Comparison of ENCODE assay signal across 2 cellular contexts in genomic region chr3:128098234-128098633, GRCh38.
TF ChIP-seq lines count a peak whose summit lies in the region.

No MANE protein-coding gene starts in this region.

TF ChIP-seq in GM23338, 12 proteins besides CTCF, POLR2A, EP300 and RAD21:
- TF ChIP-seq ZNF462 (CRISPR knock-in tag; IDR thresholded peaks at IDR 0.05) (no peak), POLR2AphosphoS5 (IDR thresholded peaks at IDR 0.05; ENCODE audit: low read depth) (no peak), ZNF331 (CRISPR knock-in tag; IDR thresholded peaks at IDR 0.05; ENCODE audit: low read depth) (no peak)
TF ChIP-seq in GM23338: peak in this region for 0.

TF ChIP-seq in WTC11, 78 proteins besides CTCF, POLR2A, EP300 and RAD21 (continued from another document):
- TF ChIP-seq ZNF219 (CRISPR knock-in tag; IDR thresholded peaks at IDR 0.05; ENCODE audit: borderline replicate concordance): no peak
- no peak for TF ChIP-seq GTF2I (CRISPR knock-in tag; conservative IDR thresholded peaks at IDR 0.05)
- no peak for TF ChIP-seq ZMAT4 (CRISPR knock-in tag; IDR thresholded peaks at IDR 0.05)
- TF ChIP-seq CDX4 (CRISPR knock-in tag; IDR thresholded peaks at IDR 0.05; ENCODE audit: borderline replicate concordance): no peak
TF ChIP-seq in WTC11: peak in this region for 0.
